Comparison of ENCODE assay signal across 8 cellular contexts in genomic region chr9:272251-273213, GRCh38. TPM values are rescaled to one million over a fixed set of nuclear protein-coding genes. Genes with fewer than 3 reads are reported as not detected.
DNase-seq lines count a peak whose midpoint lies in the region; ATAC-seq lines count a peak whose summit lies in the region.

No MANE protein-coding gene starts in this region.

- H3K9me3 Mint-ChIP-seq in central memory CD8-positive, alpha-beta T cell, result no peaks in the 10 kb centered on the region

- no peak overlapping the region for H3K4me2 ChIP-seq in mesenchymal stem cell (ENCODE audit: low read length, poor library complexity, severe bottlenecking)

- no peak overlapping the region for H3K27ac ChIP-seq in mesenchymal stem cell (ENCODE audit: low read length, poor library complexity, severe bottlenecking)

- peak overlapping the region; percentile 96 for H3K27ac Mint-ChIP-seq in central memory CD8-positive, alpha-beta T cell (ENCODE audit: low read depth)

- no peak overlapping the region for H2BK5ac ChIP-seq in mesenchymal stem cell (ENCODE audit: low read depth, low read length, poor library complexity, severe bottlenecking)

- H3K23ac ChIP-seq in mesenchymal stem cell (ENCODE audit: low read length in 2 of 2), result no peak overlapping the region

- H3K4me3 Mint-ChIP-seq in central memory CD8-positive, alpha-beta T cell, result peak overlapping the region; percentile 82

- H3K4me1 Mint-ChIP-seq in central memory CD8-positive, alpha-beta T cell, result peaks cover 34% of the 10 kb centered on the region

- no peak overlapping the region for H2BK120ac ChIP-seq in mesenchymal stem cell (ENCODE audit: low read depth, low read length)

- no peaks in the 10 kb centered on the region for H3K27me3 ChIP-seq in mesenchymal stem cell (ENCODE audit: control insufficient read depth in 1 of 2, insufficient read depth in 1 of 2, low read length in 2 of 2)

- no peaks in the 10 kb centered on the region for H3K4me1 ChIP-seq in mesenchymal stem cell (ENCODE audit: control insufficient read depth, insufficient read depth, low read depth, low read length)

- no peak overlapping the region for H2BK12ac ChIP-seq in mesenchymal stem cell (ENCODE audit: low read length in 2 of 2)

- no peaks in the 10 kb centered on the region for H3K27me3 Mint-ChIP-seq in central memory CD8-positive, alpha-beta T cell

- no peak overlapping the region for H2AFZ ChIP-seq in mesenchymal stem cell (ENCODE audit: low read depth, low read length)

- no peak overlapping the region for H4K91ac ChIP-seq in mesenchymal stem cell (ENCODE audit: low read length)

- H3K18ac ChIP-seq in mesenchymal stem cell (ENCODE audit: low read depth in 1 of 2, low read length in 2 of 2), result no peak overlapping the region

- H3K4ac ChIP-seq in mesenchymal stem cell (ENCODE audit: low read depth in 1 of 2, low read length in 2 of 2), result no peak overlapping the region

- no peak overlapping the region for H3K9ac ChIP-seq in mesenchymal stem cell (ENCODE audit: low read length)

- no peaks in the 10 kb centered on the region for H3K79me1 ChIP-seq in mesenchymal stem cell (replicated peaks; ENCODE audit: low read length, poor library complexity, severe bottlenecking)

- H3K4me3 ChIP-seq in mesenchymal stem cell (ENCODE audit: insufficient read depth in 1 of 2, low read depth in 1 of 2, low read length in 2 of 2), result no peak overlapping the region

- DNase-seq in T-helper 9 cell (peak; percentile 65), mesenchymal stem cell (no peak), NCI-H226 (no peak), cortex of kidney (lab: John Stamatoyannopoulos, UW) (no peak)
- peak; percentile 37 to 77 for DNase-seq in central memory CD8-positive, alpha-beta T cell (ENCODE audit: low spot score in 2 of 2)
- DNase-seq in stimulated activated CD4-positive, alpha-beta T cell treated with anti-CD3 and anti-CD28 coated beads, TNF-alpha, amount 100 ng/mL, for 1 hour (ENCODE audit: low read depth in 3 of 3, low spot score in 1 of 3), result peak; percentile 33 to 54 (median 45)

- H2BK15ac ChIP-seq in mesenchymal stem cell (ENCODE audit: low read depth, poor library complexity, severe bottlenecking), result no peak overlapping the region

- H3K36me3 Mint-ChIP-seq in central memory CD8-positive, alpha-beta T cell (ENCODE audit: insufficient read depth), result peaks cover 10% of the 10 kb centered on the region

- ATAC-seq in GM19043 (IDR thresholded peaks at IDR 0.05; ENCODE audit: low read depth, unreplicated experiment), result peak; percentile 97
- peak; percentile 98 for ATAC-seq in HG03103 (IDR thresholded peaks at IDR 0.05; ENCODE audit: low read depth, unreplicated experiment)
- peak; percentile 94 for ATAC-seq in central memory CD8-positive, alpha-beta T cell (replicated peaks; ENCODE audit: extremely low read depth, poor library complexity, severe bottlenecking)

- H4K8ac ChIP-seq in mesenchymal stem cell (ENCODE audit: low read length), result no peak overlapping the region

- H3K9me3 ChIP-seq in mesenchymal stem cell (ENCODE audit: control insufficient read depth, low read length), result no peaks in the 10 kb centered on the region

- WGBS in mesenchymal stem cell, result 87% methylated on average over 16 of the region's 17 CpGs

- H3K14ac ChIP-seq in mesenchymal stem cell (ENCODE audit: low read length in 2 of 2), result no peak overlapping the region

- no peaks in the 10 kb centered on the region for H3K36me3 ChIP-seq in mesenchymal stem cell (ENCODE audit: control insufficient read depth in 1 of 2, insufficient read depth in 2 of 2, low read depth in 1 of 2, low read length in 2 of 2)

- no peak overlapping the region for H2AK5ac ChIP-seq in mesenchymal stem cell (ENCODE audit: low read length, severe bottlenecking)

RNA-seq across cellular contexts. Expression of gene DOCK8, which starts 57.9 kb away (rescaled TPM):
- polyA plus RNA-seq in mesenchymal stem cell (2013, experiment 1 of 2), result 0.01 TPM
- polyA plus RNA-seq in mesenchymal stem cell (2013, experiment 2 of 2), result 0.01 TPM

Comparison
In these comparisons a context has a peak if more than half of its experiments do, and no peak if none do; other contexts are left out.
1. DNase-seq: peak in T-helper 9 cell (single experiment), central memory CD8-positive, alpha-beta T cell (2 of 2) and stimulated activated CD4-positive, alpha-beta T cell treated with anti-CD3 and anti-CD28 coated beads, TNF-alpha, amount 100 ng/mL, for 1 hour (3 of 3); none in mesenchymal stem cell (single experiment), NCI-H226 (single experiment) and cortex of kidney (single experiment).
2. Peak in every context shown above with its lines, with median percentiles within 50 percentile points of each other: ATAC-seq.